ENCODE assay signal across 8 cellular contexts in the genomic region with DNA sequence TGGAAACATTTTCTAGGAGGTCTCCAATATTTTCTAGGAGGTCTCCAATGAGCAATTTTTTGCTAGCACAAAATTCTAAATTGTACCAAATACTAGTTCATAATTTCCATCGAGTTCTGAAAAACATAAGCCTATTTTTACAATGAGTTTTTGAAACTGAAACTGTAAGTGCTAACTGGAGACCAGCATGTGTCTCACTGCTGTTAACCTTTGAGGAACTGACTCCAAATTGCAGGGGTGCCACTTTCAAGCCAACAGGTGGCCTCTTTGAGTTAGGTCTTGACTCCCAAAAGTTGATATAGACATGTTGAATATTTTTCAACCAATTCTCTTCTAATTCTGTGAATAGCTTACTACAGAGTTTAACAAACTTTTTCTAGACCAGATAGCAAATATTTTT. TPM values are rescaled to one million over a fixed set of nuclear protein-coding genes. Genes with fewer than 3 reads are reported as not detected.
DNase-seq lines count a peak whose midpoint lies in the region; ATAC-seq, FAIRE-seq and TF ChIP-seq lines count a peak whose summit lies in the region.

No MANE protein-coding gene starts in this region.

- H3K4me2 ChIP-seq in GM12878 (ENCODE audit: control insufficient read depth, insufficient read depth) = peak overlapping the region; percentile 87

- WGBS in GM12878 (ENCODE audit: insufficient coverage, insufficient replicate concordance, low lambda C conversion rate, missing lambda C conversion rate) = 0% methylated on average over 1 of the region's 1 CpG
- 3 to 16% (median 4%) methylated on average over 1 of the region's 1 CpG for WGBS in small intestine, 3 donors

- FAIRE-seq in GM12878 (lab: Jason Lieb, UNC) = peak; percentile 87
- no peak for FAIRE-seq in small intestine (lab: Jason Lieb, UNC)

- SMC1A ChIA-PET in GM12878 (lab: Charles Lee; ENCODE audit: uncharacterized antibody, unreplicated experiment) = no interaction called here

- H3K27me3 ChIP-seq in GM12878 (replicated peaks in 1 of 2; ENCODE audit: control insufficient read depth in 2 of 2, insufficient read depth in 2 of 2, low read length in 1 of 2) = no peaks in the 10 kb centered on the region
- no peaks in the 10 kb centered on the region for H3K27me3 ChIP-seq in small intestine (ENCODE audit: control insufficient read depth in 2 of 2, insufficient read depth in 2 of 2, low read length in 2 of 2)

- peak; percentile 25 for DNase-seq in EL
- DNase-seq in GM12878 (ENCODE audit: low read depth, low spot score) = peak; percentile 75
- no peak for DNase-seq in GDM1 (lab: John Stamatoyannopoulos, UW)
- DNase-seq in NCI-H69 (lab: John Stamatoyannopoulos, UW) = no peak
- DNase-seq in small intestine = no peak
- no peak for DNase-seq in 8988T

- in situ Hi-C loops in GM12878 (cut with MboI) = loop anchor here (5.0 kb wide), 1 partner anchor 321 kb away; no protein-coding TSS in a partner anchor

- 0 out of 2 replicates have a peak overlapping the region, but pooled peaks have one; percentile 10 for H3K4me3 ChIP-seq in GM12878
- no peak overlapping the region for H3K4me3 ChIP-seq in small intestine (ENCODE audit: low read depth in 1 of 2, low read length in 2 of 2)

- TF ChIP-seq POLR2A in GM12878 (IDR thresholded peaks at IDR 0.05; ENCODE audit: low read depth, low read length) = no peak

- no peak overlapping the region; the same call in 1 of the 2 replicates for H2AFZ ChIP-seq in GM12878 (ENCODE audit: control insufficient read depth, low read depth, low read length)

- no TSS peak for BruUV-seq in GM12878 (replicated peaks; lab: Mats Ljungman, UMichigan)

- H3K9ac ChIP-seq in GM12878 (ENCODE audit: control insufficient read depth, insufficient read depth, low read length) = no peak overlapping the region

- no peaks in the 10 kb centered on the region for H4K20me1 ChIP-seq in GM12878 (ENCODE audit: control insufficient read depth, insufficient read depth)

- intact Hi-C loops in GM12878 (cut with micrococcal nuclease; ENCODE audit: unreplicated experiment) = loop anchor here (10.0 kb wide), 1 partner anchor 449 kb away; no protein-coding TSS in a partner anchor

- POLR2A ChIA-PET in GM12878 (lab: Charles Lee) = no interaction called here

- TF ChIP-seq RAD21 in GM12878 (IDR thresholded peaks at IDR 0.05; ENCODE audit: insufficient read depth, low read depth, low read length) = peak; percentile 31; the same call in 1 of the 2 replicates

- no peaks in the 10 kb centered on the region for H3K79me2 ChIP-seq in GM12878 (ENCODE audit: control insufficient read depth, insufficient read depth, low read length)

- H3K9me3 ChIP-seq in GM12878 (replicated peaks; ENCODE audit: control insufficient read depth, insufficient read depth, low read length) (no peaks in the 10 kb centered on the region; the same call in 2 of the 3 replicates), small intestine (ENCODE audit: control insufficient read depth, low read depth) (no peaks in the 10 kb centered on the region)

- peak; percentile 83 to 88; a peak in 3 of 4 replicates for TF ChIP-seq EP300 in GM12878 (IDR thresholded peaks at IDR 0.05; ENCODE audit: borderline replicate concordance in 1 of 2, control insufficient read depth in 1 of 2, low read depth in 2 of 2, low read length in 2 of 2)

- H3K4me1 ChIP-seq in GM12878 (ENCODE audit: control insufficient read depth, insufficient read depth, low read length) (peaks cover 42% of the 10 kb centered on the region), small intestine (ENCODE audit: control insufficient read depth in 2 of 2, insufficient read depth in 1 of 2, low read depth in 1 of 2, low read length in 1 of 2) (peaks cover 4 to 5% of the 10 kb centered on the region in 2 donors)

- no peaks in the 10 kb centered on the region for H3K36me3 ChIP-seq in GM12878 (ENCODE audit: control insufficient read depth in 2 of 2, insufficient read depth in 2 of 2, low read length in 1 of 2)
- no peaks in the 10 kb centered on the region for H3K36me3 ChIP-seq in small intestine (ENCODE audit: control insufficient read depth in 2 of 2, insufficient read depth in 2 of 2, low read length in 2 of 2)

- TF ChIP-seq CTCF in GM12878 (IDR thresholded peaks at IDR 0.05 in 2 of 3, conservative IDR thresholded peaks at IDR 0.05 in 1 of 3; ENCODE audit: control insufficient read depth in 2 of 3, extremely low read depth in 1 of 3, insufficient read depth in 1 of 3, low read depth in 3 of 3, low read length in 3 of 3) = peak in 2 of 3 experiments; percentile 27 to 32; a peak in 4 of 6 replicates

- ATAC-seq in GM19328 (IDR thresholded peaks at IDR 0.05; ENCODE audit: unreplicated experiment) = peak; percentile 91
- ATAC-seq in HG03135 (IDR thresholded peaks at IDR 0.05; ENCODE audit: unreplicated experiment) = peak; percentile 95
- ATAC-seq in GM12878 = peak; percentile 94

- CTCF ChIA-PET in GM12878 (lab: Yijun Ruan, JAX) = interaction anchor here (2.0 to 7.1 kb wide), 2 partner anchors 58 to 326 kb away, joined by 10 to 119 read pairs; no protein-coding TSS in a partner anchor

- H3K27ac ChIP-seq in GM12878 (ENCODE audit: control insufficient read depth, insufficient read depth) (peak overlapping the region; percentile 89), small intestine (ENCODE audit: low read depth in 1 of 2, low read length in 1 of 2) (no peak overlapping the region)

- RAD21 ChIA-PET in GM12878 (lab: Charles Lee; ENCODE audit: unreplicated experiment) = no interaction called here

TF ChIP-seq in GM12878, 131 proteins besides CTCF, POLR2A, EP300 and RAD21 (continues in another document):
- TF ChIP-seq, protein P1, sequence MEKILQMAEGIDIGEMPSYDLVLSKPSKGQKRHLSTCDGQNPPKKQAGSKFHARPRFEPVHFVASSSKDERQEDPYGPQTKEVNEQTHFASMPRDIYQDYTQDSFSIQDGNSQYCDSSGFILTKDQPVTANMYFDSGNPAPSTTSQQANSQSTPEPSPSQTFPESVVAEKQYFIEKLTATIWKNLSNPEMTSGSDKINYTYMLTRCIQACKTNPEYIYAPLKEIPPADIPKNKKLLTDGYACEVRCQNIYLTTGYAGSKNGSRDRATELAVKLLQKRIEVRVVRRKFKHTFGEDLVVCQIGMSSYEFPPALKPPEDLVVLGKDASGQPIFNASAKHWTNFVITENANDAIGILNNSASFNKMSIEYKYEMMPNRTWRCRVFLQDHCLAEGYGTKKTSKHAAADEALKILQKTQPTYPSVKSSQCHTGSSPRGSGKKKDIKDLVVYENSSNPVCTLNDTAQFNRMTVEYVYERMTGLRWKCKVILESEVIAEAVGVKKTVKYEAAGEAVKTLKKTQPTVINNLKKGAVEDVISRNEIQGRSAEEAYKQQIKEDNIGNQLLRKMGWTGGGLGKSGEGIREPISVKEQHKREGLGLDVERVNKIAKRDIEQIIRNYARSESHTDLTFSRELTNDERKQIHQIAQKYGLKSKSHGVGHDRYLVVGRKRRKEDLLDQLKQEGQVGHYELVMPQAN (conservative IDR thresholded peaks at IDR 0.05) = 0 out of 2 replicates have a peak, but pooled peaks have one; percentile 29
- TF ChIP-seq TCF3 (IDR thresholded peaks at IDR 0.05; ENCODE audit: borderline replicate concordance, insufficient read depth, low read depth, low read length) = peak; percentile 91; the same call in 1 of the 2 replicates
- TF ChIP-seq, protein P2, sequence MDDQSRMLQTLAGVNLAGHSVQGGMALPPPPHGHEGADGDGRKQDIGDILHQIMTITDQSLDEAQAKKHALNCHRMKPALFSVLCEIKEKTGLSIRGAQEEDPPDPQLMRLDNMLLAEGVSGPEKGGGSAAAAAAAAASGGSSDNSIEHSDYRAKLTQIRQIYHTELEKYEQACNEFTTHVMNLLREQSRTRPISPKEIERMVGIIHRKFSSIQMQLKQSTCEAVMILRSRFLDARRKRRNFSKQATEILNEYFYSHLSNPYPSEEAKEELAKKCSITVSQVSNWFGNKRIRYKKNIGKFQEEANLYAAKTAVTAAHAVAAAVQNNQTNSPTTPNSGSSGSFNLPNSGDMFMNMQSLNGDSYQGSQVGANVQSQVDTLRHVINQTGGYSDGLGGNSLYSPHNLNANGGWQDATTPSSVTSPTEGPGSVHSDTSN (IDR thresholded peaks at IDR 0.05; ENCODE audit: insufficient replicate concordance, low read depth, low read length) = no peak
- TF ChIP-seq FOXM1 (IDR thresholded peaks at IDR 0.05; ENCODE audit: low read depth, low read length) = no peak
- TF ChIP-seq EGR1 (IDR thresholded peaks at IDR 0.05; ENCODE audit: borderline replicate concordance in 1 of 2, low read depth in 2 of 2, low read length in 2 of 2) = no peak
- TF ChIP-seq SREBF1 (IDR thresholded peaks at IDR 0.05; ENCODE audit: low read length) = no peak
- TF ChIP-seq ZNF217 (IDR thresholded peaks at IDR 0.05) = peak; percentile 65; the same call in 1 of the 2 replicates

RNA-seq across cellular contexts. Expression of a gene that starts 58.8 kb away (rescaled TPM):
- total RNA-seq in GM12878 (2013; cell fraction: nucleolus; rRNA removed) = 2.3 and 2.4 TPM in 2 replicates
- total RNA-seq in GM12878 (2014; rRNA removed) (0.45 and 0.54 TPM in 2 replicates), GM12878 (2014; rRNA removed; fragmentation: Illumina TruSeq; extraction: Trizol) (0.55 and 0.63 TPM in 2 replicates), GM12878 (2021) (1.0 and 1.7 TPM in 2 replicates)
- polyA plus RNA-seq in GM12878 (2011; ENCODE audit: low read depth) = 6.9 TPM
- polyA plus RNA-seq in GM12878 (2011; rRNA removed) (17.5 and 26.5 TPM in 2 replicates), GM12878 (2014; fragmentation: Illumina TruSeq; extraction: Trizol) (0.59 and 2.1 TPM in 2 replicates), GM12878 (2014; fragmentation: Nextera tagmentation; extraction: Ambion mirVana) (1 to 10 TPM; 2.0 to 2.3 TPM), GM12878 (2014; rRNA removed) (0.60 and 0.89 TPM in 2 replicates), GM12878 (2016; fragmentation: Nextera tagmentation; extraction: Ambion mirVana) (1 to 10 TPM; 3.3 to 3.5 TPM), small intestine (10 to 100 TPM in 1 of 3 donors, 1 to 10 TPM in 2; 3.1 to 57.3 (median 8.9) TPM)
- polyA plus RNA-seq in GM12878 (2011; cell fraction: cytosol; rRNA removed) = 26.8 and 41.9 TPM in 2 replicates
- 9.8 and 10.9 TPM in 2 replicates for polyA plus RNA-seq in GM12878 (2011; cell fraction: nucleus; rRNA removed)
- polyA plus RNA-seq in GM12878 (2012) = 4.2 and 11.5 TPM in 2 replicates
- 30.3 and 44.9 TPM in 2 replicates for polyA minus RNA-seq in GM12878 (2011; rRNA and poly(A)+ RNA removed)
- 4.9 and 8.1 TPM in 2 replicates for polyA minus RNA-seq in GM12878 (2011; cell fraction: cytosol; rRNA and poly(A)+ RNA removed)
- 8.3 and 12.1 TPM in 2 replicates for polyA minus RNA-seq in GM12878 (2011; cell fraction: nucleus; rRNA and poly(A)+ RNA removed)

Comparison
In these comparisons a context has a peak if more than half of its experiments do, and no peak if none do; other contexts are left out.
1. DNase-seq: peak in EL (single experiment) and GM12878 (single experiment); none in GDM1 (single experiment), NCI-H69 (single experiment), small intestine (single experiment) and 8988T (single experiment).
2. Peak in every context shown above with its lines, with median percentiles within 50 percentile points of each other: ATAC-seq.